ENCODE assay signal across 9 cellular contexts in the genomic region with DNA sequence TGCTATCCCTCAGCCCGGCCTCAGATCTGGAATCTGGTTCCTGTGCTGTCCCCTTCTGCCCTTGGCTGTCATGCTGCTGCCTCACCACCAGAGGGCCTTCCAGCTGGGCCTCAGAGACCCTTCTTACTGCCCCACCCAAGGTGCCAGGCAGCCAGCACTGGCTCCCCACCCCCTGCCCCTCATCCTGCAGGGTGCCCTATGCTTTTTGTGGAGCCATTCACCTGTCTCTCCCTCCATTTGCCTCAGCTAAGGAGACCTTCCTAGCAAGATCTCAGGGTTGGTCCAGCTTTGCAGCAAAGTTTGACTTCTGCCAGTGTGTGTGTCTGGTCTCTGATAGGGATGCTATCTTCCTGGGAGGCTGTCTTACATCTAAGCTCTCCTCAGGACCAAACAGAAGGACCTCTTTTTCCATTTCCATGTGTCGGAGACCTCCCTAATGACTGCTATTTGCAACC. TPM values are rescaled to one million over a fixed set of nuclear protein-coding genes. Genes with fewer than 3 reads are reported as not detected.
DNase-seq lines count a peak whose midpoint lies in the region; ATAC-seq lines count a peak whose summit lies in the region.
"Had no signal": no experiment of that assay in that cellular context is flagged by ENCODE, and none has a peak within 500 bp of the region (broad histone marks: within the 10 kb centered on the region; RNA-seq: fewer than 3 reads in every experiment).

No MANE protein-coding gene starts in this region.

- no peak for ATAC-seq in GM21717 (IDR thresholded peaks at IDR 0.05; ENCODE audit: unreplicated experiment)

- H3K27me3 ChIP-seq in H7 (ENCODE audit: control insufficient read depth, insufficient read depth, low read length) = peaks cover 52% of the 10 kb centered on the region

- DNase-seq in D341Med (ENCODE audit: low spot score) = peak; percentile 84
- DNase-seq in H7 = peak; percentile 89
- peak; percentile 42 for DNase-seq in RKO (ENCODE audit: low spot score)
- DNase-seq in activated naive CD4-positive, alpha-beta T cell treated with Interleukin-2 at 50 U/mL for 16 hours = peak; percentile 53
- peak; percentile 82 for DNase-seq in iPS-NIHi11 (ENCODE audit: low spot score)
- DNase-seq in stimulated activated CD4-positive, alpha-beta T cell treated with anti-CD3 and anti-CD28 coated beads, TNF-alpha, amount 100 ng/mL, for 48 hours (ENCODE audit: low read depth in 3 of 3) = peak in 2 of 3 donors; percentile 24 to 37
- no peak for DNase-seq in NCI-H1930 (lab: John Stamatoyannopoulos, UW)

- H3K36me3 ChIP-seq in H7 (replicated peaks; ENCODE audit: control insufficient read depth, insufficient read depth, low read length) = no peaks in the 10 kb centered on the region

- no peak overlapping the region for H3K4me3 ChIP-seq in H7 (ENCODE audit: insufficient read depth, low read depth, low read length)

RNA-seq across cellular contexts. Expression of a gene that starts 1.9 kb away (rescaled TPM):
- total RNA-seq in H7 (2014; rRNA removed; shearing (Covaris generic)) = 0.41 TPM in 1 of 2 replicates, not detected in the other
- total RNA-seq: pulmonary artery endothelial cell had no signal

RNA-seq across cellular contexts. Expression of a gene that starts 21.3 kb away (rescaled TPM):
- total RNA-seq in H7 (2014; rRNA removed; shearing (Covaris generic)) = 59.8 and 62.7 TPM in 2 replicates

RNA-seq across cellular contexts. Expression of a gene that starts 22.0 kb away (rescaled TPM):
- total RNA-seq in H7 (2014; rRNA removed; shearing (Covaris generic)) = 10.1 and 15.2 TPM in 2 replicates

RNA-seq across cellular contexts. Expression of a gene that starts 33.8 kb away (rescaled TPM):
- total RNA-seq in H7 (2014; rRNA removed; shearing (Covaris generic)) = 1.5 and 1.6 TPM in 2 replicates
- total RNA-seq: pulmonary artery endothelial cell had no signal

RNA-seq across cellular contexts. Expression of a gene that starts 41.5 kb away (rescaled TPM):
- 31.1 and 38.8 TPM in 2 replicates for total RNA-seq in H7 (2014; rRNA removed; shearing (Covaris generic))

Comparison
In these comparisons a context has a peak if more than half of its experiments do, and no peak if none do; other contexts are left out.
1. DNase-seq: peak in D341Med (single experiment), H7 (single experiment), RKO (single experiment), activated naive CD4-positive, alpha-beta T cell treated with Interleukin-2 at 50 U/mL for 16 hours (single experiment), iPS-NIHi11 (single experiment) and stimulated activated CD4-positive, alpha-beta T cell treated with anti-CD3 and anti-CD28 coated beads, TNF-alpha, amount 100 ng/mL, for 48 hours (2 of 3); none in NCI-H1930 (0 of 2).